16 cellular contexts compared by ENCODE assay signal in genomic region chr11:20070459-20070858, GRCh38.
DNase-seq lines count a peak whose midpoint lies in the region; ATAC-seq and TF ChIP-seq lines count a peak whose summit lies in the region.
"Had no signal": no experiment of that assay in that cellular context is flagged by ENCODE, and none has a peak within 500 bp of the region (broad histone marks: within the 10 kb centered on the region; RNA-seq: fewer than 3 reads in every experiment).

No MANE protein-coding gene starts in this region.

- POLR2A ChIA-PET in Panc1 (lab: Charles Lee): no interaction called here

- no peak for TF ChIP-seq POLR2A in right lobe of liver (IDR thresholded peaks at IDR 0.05)
- TF ChIP-seq POLR2A in gastroesophageal sphincter (IDR thresholded peaks at IDR 0.05): no peak

- H3K4me3 ChIP-seq in Panc1 (ENCODE audit: low read depth in 2 of 2, low read length in 2 of 2) (no peak overlapping the region), right lobe of liver (no peak overlapping the region), gastroesophageal sphincter (no peak overlapping the region)
- H3K4me3 ChIP-seq: GM12878 had no signal

- H3K27me3 ChIP-seq in Panc1 (ENCODE audit: control insufficient read depth, insufficient read depth, low read length) (no peaks in the 10 kb centered on the region), right lobe of liver (no peaks in the 10 kb centered on the region), gastroesophageal sphincter (no peaks in the 10 kb centered on the region)

- TF ChIP-seq CTCF in Panc1 (IDR thresholded peaks at IDR 0.05) (no peak), right lobe of liver (IDR thresholded peaks at IDR 0.05) (no peak), gastroesophageal sphincter (IDR thresholded peaks at IDR 0.05) (no peak)

- CTCF ChIA-PET in Panc1 (lab: Charles Lee): no interaction called here

- H3K9me3 ChIP-seq in Panc1 (ENCODE audit: control insufficient read depth, insufficient read depth, low read depth, low read length) (no peaks in the 10 kb centered on the region), right lobe of liver (no peaks in the 10 kb centered on the region), gastroesophageal sphincter (no peaks in the 10 kb centered on the region)

- BruUV-seq in Panc1 (replicated peaks; lab: Mats Ljungman, UMichigan): no TSS peak

- WGBS in right lobe of liver (ENCODE audit: insufficient coverage, low coverage, low lambda C conversion rate, missing lambda C conversion rate): 44% methylated on average over 3 of the region's 3 CpGs
- WGBS in gastroesophageal sphincter (ENCODE audit: low coverage in 1 of 2), 2 donors: 31 to 80% methylated on average over 3 of the region's 3 CpGs

- peaks cover 10% of the 10 kb centered on the region; the same call in 1 of the 2 replicates for H3K4me1 ChIP-seq in Panc1 (ENCODE audit: control insufficient read depth, insufficient read depth, low read length)
- H3K4me1 ChIP-seq in right lobe of liver: no peaks in the 10 kb centered on the region
- no peaks in the 10 kb centered on the region for H3K4me1 ChIP-seq in gastroesophageal sphincter

- DNase-seq in DMS53 (lab: John Stamatoyannopoulos, UW) (peak; percentile 98), NCI-H187 (lab: John Stamatoyannopoulos, UW) (peak; percentile 36 to 49), Panc1 (ENCODE audit: low read depth, low spot score) (no peak), right lobe of liver (no peak), HK-2 (ENCODE audit: unreplicated experiment) (no peak), glomerular visceral epithelial cell (ENCODE audit: extremely low spot score) (no peak)
- DNase-seq: activated CD8-positive, alpha-beta memory T cell treated with anti-CD3 and anti-CD28 coated beads, Interleukin-2, amount 10 ng/mL, durations not matched to agents 7 days and 5 days; dermis blood vessel endothelial cell; DND-41; KBM-7; stimulated activated CD4-positive, alpha-beta T cell treated with anti-CD3 and anti-CD28 coated beads, Interleukin-4, amount 100 ng/mL, for 4 hours; stimulated activated naive CD4-positive, alpha-beta T cell treated with Interleukin-2 at 50 U/mL for 16 hours had no signal

- no peak for TF ChIP-seq EP300 in gastroesophageal sphincter (IDR thresholded peaks at IDR 0.05)

- peak; percentile 65 for ATAC-seq in Panc1
- peak in 3 of 4 donors; percentile 16 to 33 (median 28) for ATAC-seq in right lobe of liver
- no peak for ATAC-seq in GM21360 (IDR thresholded peaks at IDR 0.05; ENCODE audit: unreplicated experiment)
- no peak for ATAC-seq in gastroesophageal sphincter
- ATAC-seq: activated CD8-positive, alpha-beta memory T cell treated with anti-CD3 and anti-CD28 coated beads, Interleukin-2, amount 10 ng/mL, durations not matched to agents 7 days and 5 days; activated naive CD4-positive, alpha-beta T cell treated with anti-CD3 and anti-CD28 coated beads, Interleukin-2, amount 50 U/mL, for 72 hours; GM12878 had no signal

- no peaks in the 10 kb centered on the region for H3K36me3 ChIP-seq in Panc1 (ENCODE audit: control insufficient read depth, insufficient read depth, low read length)
- peaks cover 0 to 18% (median 1%) of the 10 kb centered on the region in 4 donors for H3K36me3 ChIP-seq in right lobe of liver
- H3K36me3 ChIP-seq in gastroesophageal sphincter: peaks cover 0 to 35% of the 10 kb centered on the region in 2 donors

- intact Hi-C loops in Panc1 (cut with micrococcal nuclease; ENCODE audit: unreplicated experiment): no loop called here
- intact Hi-C loops in right lobe of liver (cut with DNase I): no loop called here

- H3K27ac ChIP-seq in Panc1 (ENCODE audit: low read length) (no peak overlapping the region), right lobe of liver (no peak overlapping the region), gastroesophageal sphincter (no peak overlapping the region)

- in situ Hi-C loops in Panc1 (cut with HindIII; ENCODE audit: low pct_unique_long_range_greater_than_20kb, low sequenced_read_pairs): no loop called here

Comparison
In these comparisons a context has a peak if more than half of its experiments do, and no peak if none do; other contexts are left out.
1. DNase-seq: peak in DMS53 (single experiment) and NCI-H187 (2 of 2); none in Panc1 (single experiment), right lobe of liver (0 of 3), HK-2 (single experiment) and glomerular visceral epithelial cell (single experiment).
2. ATAC-seq: peak in Panc1 (single experiment) and right lobe of liver (3 of 4); none in GM21360 (single experiment) and gastroesophageal sphincter (single experiment).